Comparison of ENCODE assay signal across 27 cellular contexts in the genomic region with DNA sequence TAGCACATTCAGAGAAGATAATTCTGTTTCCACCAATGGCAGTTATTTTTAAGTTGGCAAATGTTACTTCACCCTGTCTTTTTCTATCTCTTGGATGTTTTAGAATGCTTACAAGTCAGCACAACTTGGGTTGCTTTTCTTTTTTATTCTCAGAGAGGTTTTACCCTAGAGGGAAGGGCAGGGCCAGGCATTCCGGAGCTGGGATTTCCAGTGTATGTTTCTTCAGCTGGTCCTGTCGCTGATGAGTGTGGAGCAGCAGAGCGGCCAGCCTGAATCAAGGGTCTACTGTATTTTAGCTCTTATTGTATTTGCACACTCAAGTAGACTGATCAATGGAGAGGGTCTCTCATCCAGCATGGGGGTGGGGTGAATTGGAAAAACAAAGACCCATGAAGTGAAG.
"Had no signal": no experiment of that assay in that cellular context is flagged by ENCODE, and none has a peak within 500 bp of the region (broad histone marks: within the 10 kb centered on the region; RNA-seq: fewer than 3 reads in every experiment).

No MANE protein-coding gene starts in this region.

- H3K27me3 ChIP-seq: heart right ventricle, hepatocyte, left lung, ovary, right atrium auricular region, right lobe of liver, suprapubic skin, tibial nerve, vagina had no signal

- H3K4me1 ChIP-seq: heart right ventricle, left lung, right atrium auricular region, right lobe of liver, suprapubic skin, tibial nerve, vagina had no signal

- H3K27me3 Mint-ChIP-seq: progenitor cell of endocrine pancreas had no signal

- H3K4me3 ChIP-seq: heart right ventricle, hepatocyte, left lung, lung, ovary, right atrium auricular region, right lobe of liver, skin epidermis, suprapubic skin, tibial nerve, vagina had no signal

- H3K9me3 Mint-ChIP-seq: mesothelial cell of epicardium; nephron; stimulated activated naive CD8-positive, alpha-beta T cell treated with anti-CD3 and anti-CD28 coated beads, Interleukin-15, Interleukin-2, amounts not matched to agents 100 ng/mL and 50 ng/mL, for 24 hours; type B pancreatic cell had no signal

- H3K4me1 Mint-ChIP-seq: naive thymus-derived CD8-positive, alpha-beta T cell; neural crest cell had no signal

- H2AFZ ChIP-seq: hepatocyte had no signal

- H3K36me3 ChIP-seq: heart right ventricle, left lung, ovary, right atrium auricular region, right lobe of liver, suprapubic skin, tibial nerve, vagina had no signal

- H3K4me2 ChIP-seq: hepatocyte had no signal

- FAIRE-seq: keratinocyte had no signal

- H3K4me3 Mint-ChIP-seq: mesothelial cell of epicardium; naive thymus-derived CD8-positive, alpha-beta T cell; nephron; neural crest cell; stimulated activated naive CD8-positive, alpha-beta T cell treated with anti-CD3 and anti-CD28 coated beads, Interleukin-15, Interleukin-2, amounts not matched to agents 100 ng/mL and 50 ng/mL, for 24 hours; type B pancreatic cell had no signal

- H3K36me3 Mint-ChIP-seq: mesothelial cell of epicardium; naive thymus-derived CD8-positive, alpha-beta T cell; type B pancreatic cell had no signal

- H3K27ac ChIP-seq: heart right ventricle, hepatocyte, left lung, ovary, right atrium auricular region, right lobe of liver, skin epidermis, suprapubic skin, vagina had no signal

- H3K9me3 ChIP-seq: heart right ventricle, left lung, ovary, right atrium auricular region, right lobe of liver, suprapubic skin, vagina had no signal

- ATAC-seq: heart right ventricle; left colon; left lung; naive thymus-derived CD8-positive, alpha-beta T cell; right lobe of liver had no signal

- H3K79me2 ChIP-seq: hepatocyte had no signal

- H3K27ac Mint-ChIP-seq: mesothelial cell of epicardium; naive thymus-derived CD8-positive, alpha-beta T cell; progenitor cell of endocrine pancreas; stimulated activated naive CD8-positive, alpha-beta T cell treated with anti-CD3 and anti-CD28 coated beads, Interleukin-15, Interleukin-2, amounts not matched to agents 100 ng/mL and 50 ng/mL, for 24 hours; type B pancreatic cell had no signal

- DNase-seq: heart right ventricle; left colon; left lung; mesendoderm; naive thymus-derived CD8-positive, alpha-beta T cell; nucleus accumbens; ovary; right lobe of liver; stimulated activated CD4-positive, alpha-beta T cell treated with anti-CD3 and anti-CD28 coated beads, Interleukin-12 subunit alpha, Interleukin-12 subunit beta, amount 100 ng/mL, for 4 hours; stimulated activated CD4-positive, alpha-beta T cell treated with anti-CD3 and anti-CD28 coated beads, Interleukin-15, amount 100 ng/mL, for 24 hours; stimulated activated CD4-positive, alpha-beta T cell treated with anti-CD3 and anti-CD28 coated beads, Interleukin-2, amount 100 ng/mL, for 24 hours; stimulated activated CD4-positive, alpha-beta T cell treated with anti-CD3 and anti-CD28 coated beads, Interleukin-4, amount 100 ng/mL, for 1 hour; stimulated activated naive CD4-positive, alpha-beta T cell had no signal
